ENCODE assay signal across 8 cellular contexts in genomic region chr15:64825081-64825430, GRCh38. TPM values are rescaled to one million over a fixed set of nuclear protein-coding genes. Genes with fewer than 3 reads are reported as not detected.
A peak's percentile ranks its signal among the peaks of the same experiment; 100 is the strongest.
DNase-seq lines count a peak whose midpoint lies in the region; ATAC-seq and FAIRE-seq lines count a peak whose summit lies in the region.

No MANE protein-coding gene starts in this region.

- peaks cover 21% of the 10 kb centered on the region for H3K27me3 Mint-ChIP-seq in dendritic cell treated with granulocyte-macrophage colony-stimulating factor and Interleukin-4, amounts not matched to agents 40 ng/mL and 50 ng/mL, for 4 days
- peaks cover 0 to 19% (median 12%) of the 10 kb centered on the region in 5 donors for H3K27me3 Mint-ChIP-seq in naive thymus-derived CD4-positive, alpha-beta T cell

- no peaks in the 10 kb centered on the region for H3K9me3 ChIP-seq in naive thymus-derived CD4-positive, alpha-beta T cell (ENCODE audit: control insufficient read depth in 2 of 3, low read length in 3 of 3)

- H3K27me3 ChIP-seq in naive thymus-derived CD4-positive, alpha-beta T cell (ENCODE audit: control insufficient read depth in 2 of 2, insufficient read depth in 2 of 2, low read length in 2 of 2): peaks cover 0 to 4% of the 10 kb centered on the region in 2 donors

- no peak for ATAC-seq in naive thymus-derived CD4-positive, alpha-beta T cell
- ATAC-seq in GM21367 (IDR thresholded peaks at IDR 0.05; ENCODE audit: unreplicated experiment): no peak

- H3K4me1 ChIP-seq in naive thymus-derived CD4-positive, alpha-beta T cell (ENCODE audit: control insufficient read depth in 2 of 2, insufficient read depth in 2 of 2, low read length in 2 of 2): peaks cover 21 to 24% of the 10 kb centered on the region in 2 donors

- no peaks in the 10 kb centered on the region for H3K36me3 Mint-ChIP-seq in dendritic cell treated with granulocyte-macrophage colony-stimulating factor and Interleukin-4, amounts not matched to agents 40 ng/mL and 50 ng/mL, for 4 days (ENCODE audit: low read depth)
- H3K36me3 Mint-ChIP-seq in naive thymus-derived CD4-positive, alpha-beta T cell: peaks cover 0 to 8% (median 0%) of the 10 kb centered on the region in 5 donors

- no peaks in the 10 kb centered on the region for H3K36me3 ChIP-seq in naive thymus-derived CD4-positive, alpha-beta T cell (ENCODE audit: control insufficient read depth in 2 of 3, insufficient read depth in 3 of 3, low read length in 3 of 3)

- intact Hi-C loops in dendritic cell treated with granulocyte-macrophage colony-stimulating factor and Interleukin-4, amounts not matched to agents 40 ng/mL and 50 ng/mL, for 4 days (cut with micrococcal nuclease): loop anchor here (2.0 kb wide), 1 partner anchor 16 kb away; the partner anchor contains the start of gene PLEKHO2
- intact Hi-C loops in naive thymus-derived CD4-positive, alpha-beta T cell (cut with micrococcal nuclease): loop anchor here (1.0 to 10.0 kb wide), 9 partner anchors 10 to 730 kb away; partner anchors contain the start of genes PLEKHO2 (in 2 of the 2), CIAO2A (in 1 of the 2), CLPX (in 1 of the 2) and PCLAF (in 1 of the 2)

- peak; percentile 55 for DNase-seq in DMS 273 (lab: John Stamatoyannopoulos, UW; ENCODE audit: unreplicated experiment)
- no peak for DNase-seq in DMS 273 treated with DMSO at 0.1 percent for 48 hours (lab: John Stamatoyannopoulos, UW)
- DNase-seq in M059J (ENCODE audit: low read depth): peak; percentile 32
- DNase-seq in naive thymus-derived CD4-positive, alpha-beta T cell: peak in 3 of 9 donors; percentile 25 to 33 (median 32)
- DNase-seq in HTR-8/SVneo (ENCODE audit: insufficient read length, low spot score): no peak
- no peak for DNase-seq in NCI-H2029 (lab: John Stamatoyannopoulos, UW)

- no peaks in the 10 kb centered on the region for H3K9me3 Mint-ChIP-seq in dendritic cell treated with granulocyte-macrophage colony-stimulating factor and Interleukin-4, amounts not matched to agents 40 ng/mL and 50 ng/mL, for 4 days
- H3K9me3 Mint-ChIP-seq in naive thymus-derived CD4-positive, alpha-beta T cell: no peaks in the 10 kb centered on the region

- no peak overlapping the region for H3K27ac Mint-ChIP-seq in dendritic cell treated with granulocyte-macrophage colony-stimulating factor and Interleukin-4, amounts not matched to agents 40 ng/mL and 50 ng/mL, for 4 days
- peak overlapping the region in 5 of 9 donors; percentile 41 to 91 (median 54) for H3K27ac Mint-ChIP-seq in naive thymus-derived CD4-positive, alpha-beta T cell

- no peak for FAIRE-seq in HTR-8/SVneo (lab: Jason Lieb, UNC)

- peaks cover 36% of the 10 kb centered on the region for H3K4me1 Mint-ChIP-seq in dendritic cell treated with granulocyte-macrophage colony-stimulating factor and Interleukin-4, amounts not matched to agents 40 ng/mL and 50 ng/mL, for 4 days (ENCODE audit: low read depth)
- peaks cover 25 to 40% (median 33%) of the 10 kb centered on the region in 7 donors for H3K4me1 Mint-ChIP-seq in naive thymus-derived CD4-positive, alpha-beta T cell

- peak overlapping the region; percentile 65 for H3K4me3 Mint-ChIP-seq in dendritic cell treated with granulocyte-macrophage colony-stimulating factor and Interleukin-4, amounts not matched to agents 40 ng/mL and 50 ng/mL, for 4 days
- H3K4me3 Mint-ChIP-seq in naive thymus-derived CD4-positive, alpha-beta T cell: peak overlapping the region; percentile 82 to 95 (median 88)

- H3K27ac ChIP-seq in naive thymus-derived CD4-positive, alpha-beta T cell (ENCODE audit: low read depth, low read length): no peak overlapping the region

- POLR2A ChIA-PET in naive thymus-derived CD4-positive, alpha-beta T cell (lab: Charles Lee): interaction anchor here (0.7 to 2.1 kb wide), 7 partner anchors 11 to 662 kb away, joined by 3 to 17 read pairs (median 5); partner anchors contain the start of genes PPIB and ZNF609

- H3K4me3 ChIP-seq in naive thymus-derived CD4-positive, alpha-beta T cell (ENCODE audit: low read length): peak overlapping the region; percentile 71

- CTCF ChIA-PET in naive thymus-derived CD4-positive, alpha-beta T cell (lab: Charles Lee): interaction anchor here (2.2 kb wide), 1 partner anchor 11 kb away, joined by 13 read pairs; no protein-coding TSS in a partner anchor

RNA-seq across cellular contexts. Expression of gene PIF1, which starts 0.4 kb away (rescaled TPM):
- total RNA-seq in M059J (2014; rRNA removed; shearing (Covaris generic)): 9.0 and 11.1 TPM in 2 replicates
- 10 to 100 TPM in 1 of 5 experiments, 1 to 10 TPM in 1, under 1 TPM in 1, not detected in 2; 0.34 to 30.2 (median 1.0) TPM for total RNA-seq in naive thymus-derived CD4-positive, alpha-beta T cell
- not detected for polyA plus RNA-seq in naive thymus-derived CD4-positive, alpha-beta T cell

RNA-seq across cellular contexts. Expression of gene PLEKHO2, which starts 16.7 kb away (rescaled TPM):
- total RNA-seq in M059J (2014; rRNA removed; shearing (Covaris generic)): 8.7 and 14.0 TPM in 2 replicates
- 10 to 100 TPM in 4 of 5 experiments, 1 to 10 TPM in 1; 8.6 to 52.3 (median 14.0) TPM for total RNA-seq in naive thymus-derived CD4-positive, alpha-beta T cell
- polyA plus RNA-seq in naive thymus-derived CD4-positive, alpha-beta T cell: 10 to 100 TPM; 10.3 to 20.9 TPM

RNA-seq across cellular contexts. Expression of gene RBPMS2, which starts 49.7 kb away (rescaled TPM):
- total RNA-seq in M059J (2014; rRNA removed; shearing (Covaris generic)): 0.91 TPM in 1 of 2 replicates, not detected in the other
- 1 to 10 TPM in 1 of 5 experiments, not detected in 4; 1.2 TPM for total RNA-seq in naive thymus-derived CD4-positive, alpha-beta T cell
- polyA plus RNA-seq in naive thymus-derived CD4-positive, alpha-beta T cell: not detected

Comparison
In these comparisons a context has a peak if more than half of its experiments do, and no peak if none do; other contexts are left out.
1. DNase-seq: peak in DMS 273 (single experiment) and M059J (single experiment); none in DMS 273 treated with DMSO at 0.1 percent for 48 hours (single experiment), HTR-8/SVneo (single experiment) and NCI-H2029 (single experiment).